In genomic region chr6:39195792-39196385, GRCh38 we compare ENCODE assay signal across 22 cellular contexts. TPM values are rescaled to one million over a fixed set of nuclear protein-coding genes. Genes with fewer than 3 reads are reported as not detected.
"Had no signal": no experiment of that assay in that cellular context is flagged by ENCODE, and none has a peak within 500 bp of the region (broad histone marks: within the 10 kb centered on the region; RNA-seq: fewer than 3 reads in every experiment).

No MANE protein-coding gene starts in this region.

- DNase-seq: activated B cell treated with CpG ODN at 0.5 μM for 24 hours; activated CD4-positive, alpha-beta T cell treated with anti-CD3 and anti-CD28 coated beads for 1 hour; activated CD4-positive, alpha-beta T cell treated with anti-CD3 and anti-CD28 coated beads, Interleukin-2, amount 50 U/mL, for 1 hour; activated CD8-positive, alpha-beta memory T cell treated with anti-CD3 and anti-CD28 coated beads, Interleukin-2, amount 50 U/mL, for 4 hours; activated CD8-positive, alpha-beta T cell treated with anti-CD3 and anti-CD28 coated beads for 36 hours; activated gamma-delta T cell treated with Interleukin-2 at 50 U/mL for 16 hours; activated naive CD4-positive, alpha-beta T cell treated with anti-CD3 and anti-CD28 coated beads, Interleukin-2, amount 10 ng/mL, durations not matched to agents 7 days and 5 days; activated naive CD8-positive, alpha-beta T cell treated with anti-CD3 and anti-CD28 coated beads for 36 hours; activated T-cell treated with anti-CD3 and anti-CD28 coated beads, Interleukin-2, amount 50 U/mL, for 72 hours; brain microvascular endothelial cell; NCI-H1092; NCI-H1417; NCI-H1694; NCI-H2029; NCI-H345; NCI-H524; SIG-M5; T-helper 17 cell; T-helper 9 cell had no signal

- H3K9me3 Mint-ChIP-seq: activated B cell treated with CpG ODN at 0.5 μM for 24 hours; activated CD8-positive, alpha-beta T cell treated with anti-CD3 and anti-CD28 coated beads for 36 hours; activated naive CD4-positive, alpha-beta T cell treated with anti-CD3 and anti-CD28 coated beads, Interleukin-2, amount 10 ng/mL, durations not matched to agents 7 days and 5 days; activated naive CD8-positive, alpha-beta T cell treated with anti-CD3 and anti-CD28 coated beads for 36 hours; activated T-cell treated with anti-CD3 and anti-CD28 coated beads, Interleukin-2, amount 50 U/mL, for 72 hours; activated T-helper 2 cell treated with anti-CD3 and anti-CD28 coated beads, Interferon-gamma antibody, Interleukin-2, Interleukin-4, amounts not matched to agents 10 μg/mL and 5 μg/mL and 100 μg/mL, durations not matched to agents 14 hours and 24 hours and 36 hours had no signal

- H3K27me3 ChIP-seq: brain microvascular endothelial cell, cardiac muscle cell had no signal

- H3K9ac ChIP-seq: KMS-11 had no signal

- ATAC-seq: activated CD8-positive, alpha-beta T cell treated with anti-CD3 and anti-CD28 coated beads for 36 hours; activated T-cell treated with anti-CD3 and anti-CD28 coated beads, Interleukin-2, amount 50 U/mL, for 72 hours; T-helper 17 cell had no signal

- H3K27ac Mint-ChIP-seq: activated B cell treated with CpG ODN at 0.5 μM for 24 hours; activated CD8-positive, alpha-beta T cell treated with anti-CD3 and anti-CD28 coated beads for 36 hours; activated naive CD4-positive, alpha-beta T cell treated with anti-CD3 and anti-CD28 coated beads, Interleukin-2, amount 10 ng/mL, durations not matched to agents 7 days and 5 days; activated naive CD8-positive, alpha-beta T cell treated with anti-CD3 and anti-CD28 coated beads for 36 hours; activated T-cell treated with anti-CD3 and anti-CD28 coated beads, Interleukin-2, amount 50 U/mL, for 72 hours; T-helper 17 cell had no signal

- H3K4me2 ChIP-seq: KMS-11 had no signal

- H3K27me3 Mint-ChIP-seq: activated CD8-positive, alpha-beta T cell treated with anti-CD3 and anti-CD28 coated beads for 36 hours; activated naive CD4-positive, alpha-beta T cell treated with anti-CD3 and anti-CD28 coated beads, Interleukin-2, amount 10 ng/mL, durations not matched to agents 7 days and 5 days; activated naive CD8-positive, alpha-beta T cell treated with anti-CD3 and anti-CD28 coated beads for 36 hours; T-helper 17 cell had no signal

- H3K36me3 ChIP-seq: brain microvascular endothelial cell, cardiac muscle cell had no signal

- H3K4me3 ChIP-seq: cardiac muscle cell had no signal

- H3K4me1 Mint-ChIP-seq: activated naive CD4-positive, alpha-beta T cell treated with anti-CD3 and anti-CD28 coated beads, Interleukin-2, amount 10 ng/mL, durations not matched to agents 7 days and 5 days; activated naive CD8-positive, alpha-beta T cell treated with anti-CD3 and anti-CD28 coated beads for 36 hours; T-helper 17 cell had no signal

- H3K4me3 Mint-ChIP-seq: activated B cell treated with CpG ODN at 0.5 μM for 24 hours; activated CD8-positive, alpha-beta T cell treated with anti-CD3 and anti-CD28 coated beads for 36 hours; activated naive CD4-positive, alpha-beta T cell treated with anti-CD3 and anti-CD28 coated beads, Interleukin-2, amount 10 ng/mL, durations not matched to agents 7 days and 5 days; activated naive CD8-positive, alpha-beta T cell treated with anti-CD3 and anti-CD28 coated beads for 36 hours; activated T-cell treated with anti-CD3 and anti-CD28 coated beads, Interleukin-2, amount 50 U/mL, for 72 hours; T-helper 17 cell had no signal

- H3K27ac ChIP-seq: brain microvascular endothelial cell, cardiac muscle cell, KMS-11 had no signal

RNA-seq across cellular contexts. Expression of gene KCNK5, which starts 33.4 kb away (rescaled TPM):
- total RNA-seq: activated B cell treated with CpG ODN at 0.5 μM for 24 hours had no signal
